Comparison of ENCODE assay signal across 21 cellular contexts in genomic region chr18:74108460-74108859, GRCh38. TPM values are rescaled to one million over a fixed set of nuclear protein-coding genes. Genes with fewer than 3 reads are reported as not detected.
"Had no signal": no experiment of that assay in that cellular context is flagged by ENCODE, and none has a peak within 500 bp of the region (broad histone marks: within the 10 kb centered on the region; RNA-seq: fewer than 3 reads in every experiment).

No MANE protein-coding gene starts in this region.

- ATAC-seq: natural killer cell treated with Interleukin-12 subunit alpha and Interleukin-12 subunit beta and Interleukin-15 and Interleukin-18, amount 100 ng/mL, for 72 hours; right lobe of liver; stimulated activated naive B cell treated with anti-CD40 and anti-IgM and Interleukin-4, amounts not matched to agents 10 μg/mL and 1 μg/mL and 100 μg/mL, for 72 hours; stimulated activated naive CD8-positive, alpha-beta T cell treated with anti-CD3 and anti-CD28 coated beads, Interleukin-15, Interleukin-2, amounts not matched to agents 100 U/mL and 50 U/mL, for 24 hours had no signal

- DNase-seq: islet precursor cell; left ventricle myocardium inferior; mesendoderm; naive B cell; ovary; right lobe of liver; stimulated activated CD4-positive, alpha-beta T cell treated with anti-CD3 and anti-CD28 coated beads, Interleukin-1b, Interleukin-23, amount 100 ng/mL, for 48 hours; stimulated activated CD4-positive, alpha-beta T cell treated with anti-CD3 and anti-CD28 coated beads, Interleukin-2, amount 100 ng/mL, for 48 hours; stimulated activated naive B cell treated with anti-CD40 and anti-IgM and Interleukin-4, amounts not matched to agents 10 μg/mL and 1 μg/mL and 100 μg/mL, for 72 hours; stimulated activated naive CD8-positive, alpha-beta T cell treated with anti-CD3 and anti-CD28 coated beads, Interleukin-15, Interleukin-2, amounts not matched to agents 100 U/mL and 50 U/mL, for 24 hours; stomach; testis; thyroid gland; transverse colon; upper lobe of left lung had no signal

- H3K4me1 Mint-ChIP-seq: mesothelial cell of epicardium had no signal

- H3K27me3 Mint-ChIP-seq: naive B cell; progenitor cell of endocrine pancreas; stimulated activated naive B cell treated with anti-CD40 and anti-IgM and Interleukin-4, amounts not matched to agents 10 μg/mL and 1 μg/mL and 100 μg/mL, for 72 hours had no signal

- H3K27ac Mint-ChIP-seq: mesothelial cell of epicardium; natural killer cell treated with Interleukin-12 subunit alpha and Interleukin-12 subunit beta and Interleukin-15 and Interleukin-18, amount 100 ng/mL, for 72 hours; progenitor cell of endocrine pancreas; stimulated activated naive B cell treated with anti-CD40 and anti-IgM and Interleukin-4, amounts not matched to agents 10 μg/mL and 1 μg/mL and 100 μg/mL, for 72 hours had no signal

- H3K4me3 Mint-ChIP-seq: mesothelial cell of epicardium; naive B cell; natural killer cell treated with Interleukin-12 subunit alpha and Interleukin-12 subunit beta and Interleukin-15 and Interleukin-18, amount 100 ng/mL, for 72 hours; stimulated activated naive B cell treated with anti-CD40 and anti-IgM and Interleukin-4, amounts not matched to agents 10 μg/mL and 1 μg/mL and 100 μg/mL, for 72 hours had no signal

RNA-seq across cellular contexts. Expression of gene FBXO15, which starts 39.2 kb away (rescaled TPM):
- total RNA-seq: left ventricle myocardium inferior, lower leg skin, pulmonary artery endothelial cell, vagina had no signal
